23 cellular contexts compared by ENCODE assay signal in the genomic region with DNA sequence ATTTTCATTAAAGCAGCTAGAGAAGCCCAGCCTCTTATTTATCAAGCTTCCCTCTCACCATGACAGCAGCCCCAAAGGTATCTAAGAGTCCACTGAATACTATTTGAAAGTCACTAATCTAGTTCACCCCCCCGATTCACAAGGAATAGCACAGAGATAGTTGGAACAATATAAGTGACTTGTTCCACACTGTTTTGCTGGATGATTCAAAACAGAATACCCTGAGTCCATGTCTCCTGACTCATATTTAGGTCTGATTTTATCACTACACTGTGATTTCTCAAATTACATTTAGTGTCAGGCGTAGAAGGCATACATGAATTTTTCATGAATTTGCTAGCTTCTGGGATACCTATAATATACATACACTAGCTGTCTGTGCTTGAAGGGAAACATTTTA. TPM values are rescaled to one million over a fixed set of nuclear protein-coding genes. Genes with fewer than 3 reads are reported as not detected.
DNase-seq lines count a peak whose midpoint lies in the region; ATAC-seq and TF ChIP-seq lines count a peak whose summit lies in the region.
"Had no signal": no experiment of that assay in that cellular context is flagged by ENCODE, and none has a peak within 500 bp of the region (broad histone marks: within the 10 kb centered on the region; RNA-seq: fewer than 3 reads in every experiment).

No MANE protein-coding gene starts in this region.

- H3K36me3 ChIP-seq in trophoblast cell (ENCODE audit: control insufficient read depth in 1 of 2, insufficient read depth in 2 of 2, low read length in 2 of 2) (peaks cover 17 to 23% of the 10 kb centered on the region in 2 experiments), mucosa of descending colon (ENCODE audit: low read depth) (peaks cover 6% of the 10 kb centered on the region)

- peak; percentile 88 to 90 for ATAC-seq in activated T-cell treated with anti-CD3 and anti-CD28 coated beads, Interleukin-2, amount 50 U/mL, for 72 hours (replicated peaks in 1 of 2)
- ATAC-seq in GM21515 (IDR thresholded peaks at IDR 0.05; ENCODE audit: unreplicated experiment) (no peak), mucosa of descending colon (no peak)
- ATAC-seq: left lung, pancreas had no signal

- no peak overlapping the region for H2BK12ac ChIP-seq in trophoblast cell (ENCODE audit: low read length)

- no peak overlapping the region for H4K8ac ChIP-seq in trophoblast cell (ENCODE audit: low read depth, low read length)

- H3K27me3 ChIP-seq in trophoblast cell (ENCODE audit: insufficient read depth, low read length): no peaks in the 10 kb centered on the region
- H3K27me3 ChIP-seq: left lung, pancreas had no signal

- no peaks in the 10 kb centered on the region for H3K79me2 ChIP-seq in trophoblast cell (ENCODE audit: control insufficient read depth, insufficient read depth, low read length, poor library complexity)

- no peak for DNase-seq in activated T-cell treated with anti-CD3 and anti-CD28 coated beads, Interleukin-2, amount 50 U/mL, for 72 hours
- DNase-seq in activated T-cell treated with anti-CD3 and anti-CD28 coated beads, Interleukin-2, amount 50 U/mL, for 1 hour: no peak
- DNase-seq in RPMI7951 (ENCODE audit: low read depth) (peak; percentile 71), dedifferentiated amniotic fluid mesenchymal stem cell (ENCODE audit: extremely low spot score) (peak; percentile 51), trophoblast cell (peak; percentile 28 to 83), cerebellar cortex (ENCODE audit: low spot score) (no peak), mucosa of descending colon (no peak)
- DNase-seq: ACHN; activated B cell treated with CpG ODN at 0.5 μM for 24 hours; activated CD8-positive, alpha-beta memory T cell treated with anti-CD3 and anti-CD28 coated beads, Interleukin-2, amount 50 U/mL, for 4 hours; activated naive CD8-positive, alpha-beta T cell treated with anti-CD3 and anti-CD28 coated beads, Interleukin-2, amount 10 ng/mL, durations not matched to agents 7 days and 5 days; CD4-positive, alpha-beta memory T cell; DND-41; left lung; naive B cell; NCI-H187; NCI-H446; pancreas; SIG-M5; stimulated activated CD4-positive, alpha-beta T cell treated with anti-CD3 and anti-CD28 coated beads, Interleukin-2, amount 100 ng/mL, for 48 hours; substantia nigra had no signal

- peaks cover 15 to 53% of the 10 kb centered on the region in 2 donors for H3K36me3 Mint-ChIP-seq in activated T-cell treated with anti-CD3 and anti-CD28 coated beads, Interleukin-2, amount 50 U/mL, for 72 hours (ENCODE audit: insufficient read depth in 2 of 2)

- no peak overlapping the region for H2AK5ac ChIP-seq in trophoblast cell (ENCODE audit: low read length)

- no peak overlapping the region for H3K14ac ChIP-seq in trophoblast cell (ENCODE audit: low read length)

- H3K9me3 ChIP-seq in trophoblast cell (ENCODE audit: insufficient read depth, low read depth, low read length) (no peaks in the 10 kb centered on the region), mucosa of descending colon (no peaks in the 10 kb centered on the region)
- H3K9me3 ChIP-seq: left lung, pancreas had no signal

- H3K4me1 ChIP-seq in trophoblast cell (ENCODE audit: control insufficient read depth in 1 of 2, insufficient read depth in 2 of 2, low read length in 2 of 2) (no peaks in the 10 kb centered on the region), mucosa of descending colon (ENCODE audit: low read depth) (no peaks in the 10 kb centered on the region)
- H3K4me1 ChIP-seq: left lung, pancreas had no signal

- H3K23ac ChIP-seq in trophoblast cell (ENCODE audit: low read length): no peak overlapping the region

- peak overlapping the region; percentile 80 for H3K27ac Mint-ChIP-seq in activated T-cell treated with anti-CD3 and anti-CD28 coated beads, Interleukin-2, amount 50 U/mL, for 72 hours
- H3K27ac Mint-ChIP-seq: activated B cell treated with CpG ODN at 0.5 μM for 24 hours; activated naive CD8-positive, alpha-beta T cell treated with anti-CD3 and anti-CD28 coated beads, Interleukin-2, amount 10 ng/mL, durations not matched to agents 7 days and 5 days had no signal

- H3K9ac ChIP-seq in trophoblast cell (ENCODE audit: low read length): no peak overlapping the region

- H4K91ac ChIP-seq in trophoblast cell (ENCODE audit: low read depth, low read length): no peak overlapping the region

- H3K18ac ChIP-seq in trophoblast cell (ENCODE audit: low read length): no peak overlapping the region

- peaks cover 23% of the 10 kb centered on the region for H3K4me1 Mint-ChIP-seq in activated T-cell treated with anti-CD3 and anti-CD28 coated beads, Interleukin-2, amount 50 U/mL, for 72 hours (ENCODE audit: low read depth)
- H3K4me1 Mint-ChIP-seq: activated B cell treated with CpG ODN at 0.5 μM for 24 hours; central memory CD8-positive, alpha-beta T cell had no signal

- no peak for TF ChIP-seq CTCF in mucosa of descending colon (IDR thresholded peaks at IDR 0.05)

- H3K4ac ChIP-seq in trophoblast cell (ENCODE audit: low read depth, low read length): no peak overlapping the region

- H3K9me3 Mint-ChIP-seq in activated T-cell treated with anti-CD3 and anti-CD28 coated beads, Interleukin-2, amount 50 U/mL, for 72 hours: no peaks in the 10 kb centered on the region
- H3K9me3 Mint-ChIP-seq: activated B cell treated with CpG ODN at 0.5 μM for 24 hours; activated naive CD8-positive, alpha-beta T cell treated with anti-CD3 and anti-CD28 coated beads, Interleukin-2, amount 10 ng/mL, durations not matched to agents 7 days and 5 days; CD4-positive, alpha-beta memory T cell; central memory CD8-positive, alpha-beta T cell; naive B cell had no signal

- no peaks in the 10 kb centered on the region for H3K27me3 Mint-ChIP-seq in activated T-cell treated with anti-CD3 and anti-CD28 coated beads, Interleukin-2, amount 50 U/mL, for 72 hours (ENCODE audit: low read depth)
- H3K27me3 Mint-ChIP-seq: activated B cell treated with CpG ODN at 0.5 μM for 24 hours; activated naive CD8-positive, alpha-beta T cell treated with anti-CD3 and anti-CD28 coated beads, Interleukin-2, amount 10 ng/mL, durations not matched to agents 7 days and 5 days; CD4-positive, alpha-beta memory T cell; central memory CD8-positive, alpha-beta T cell; naive B cell had no signal

- H2BK120ac ChIP-seq in trophoblast cell (ENCODE audit: insufficient read depth, low read length, poor library complexity): no peak overlapping the region

- H3K4me3 ChIP-seq in trophoblast cell (ENCODE audit: low read depth, low read length): no peak overlapping the region
- no peak overlapping the region for H3K4me3 ChIP-seq in mucosa of descending colon
- H3K4me3 ChIP-seq: left lung, pancreas had no signal

- no peaks in the 10 kb centered on the region for H3K79me1 ChIP-seq in trophoblast cell (ENCODE audit: low read length)

- peak overlapping the region in 1 of 2 donors; percentile 55 for H3K4me3 Mint-ChIP-seq in activated T-cell treated with anti-CD3 and anti-CD28 coated beads, Interleukin-2, amount 50 U/mL, for 72 hours
- H3K4me3 Mint-ChIP-seq: activated B cell treated with CpG ODN at 0.5 μM for 24 hours; activated naive CD8-positive, alpha-beta T cell treated with anti-CD3 and anti-CD28 coated beads, Interleukin-2, amount 10 ng/mL, durations not matched to agents 7 days and 5 days; CD4-positive, alpha-beta memory T cell; central memory CD8-positive, alpha-beta T cell; naive B cell had no signal

- H2BK5ac ChIP-seq in trophoblast cell (ENCODE audit: low read depth, low read length, poor library complexity): no peak overlapping the region

- intact Hi-C loops in mucosa of descending colon (cut with DNase I, micrococcal nuclease): no loop called here

- no peak overlapping the region for H4K12ac ChIP-seq in trophoblast cell (ENCODE audit: low read depth, low read length)

- WGBS in trophoblast cell (ENCODE audit: extremely low coverage, insufficient coverage, insufficient read length): no CpG with 5 or more reads among the region's 2 CpGs

- H2AFZ ChIP-seq in trophoblast cell (ENCODE audit: insufficient read depth, low read length, poor library complexity): no peak overlapping the region

- H3K4me2 ChIP-seq in trophoblast cell (ENCODE audit: low read length): no peak overlapping the region

- H3K27ac ChIP-seq in trophoblast cell (ENCODE audit: low read depth, low read length): no peak overlapping the region
- H3K27ac ChIP-seq: left lung, pancreas had no signal

RNA-seq across cellular contexts. Expression of a gene that starts 18.7 kb away (rescaled TPM):
- 10 to 100 TPM; 16.8 to 23.7 TPM for total RNA-seq in activated T-cell treated with anti-CD3 and anti-CD28 coated beads, Interleukin-2, amount 50 U/mL, for 72 hours
- total RNA-seq in RPMI7951 (2014; rRNA removed; shearing (Covaris generic)): 41.7 and 43.0 TPM in 2 replicates
- 17.8 and 18.6 TPM in 2 replicates for polyA plus RNA-seq in trophoblast cell (2013)
- 10 to 100 TPM; 16.9 to 27.3 (median 17.4) TPM for total RNA-seq in mucosa of descending colon

RNA-seq across cellular contexts. Expression of a gene that starts 20.0 kb away (rescaled TPM):
- 10 to 100 TPM; 32.2 to 41.9 TPM for total RNA-seq in activated T-cell treated with anti-CD3 and anti-CD28 coated beads, Interleukin-2, amount 50 U/mL, for 72 hours
- 22.7 and 27.3 TPM in 2 replicates for total RNA-seq in RPMI7951 (2014; rRNA removed; shearing (Covaris generic))
- 37.6 and 38.3 TPM in 2 replicates for polyA plus RNA-seq in trophoblast cell (2013)
- 10 to 100 TPM; 40.3 to 43.9 (median 43.4) TPM for total RNA-seq in mucosa of descending colon

RNA-seq across cellular contexts. Expression of a gene that starts 48.0 kb away (rescaled TPM):
- total RNA-seq in activated T-cell treated with anti-CD3 and anti-CD28 coated beads, Interleukin-2, amount 50 U/mL, for 72 hours: 10 to 100 TPM; 81.5 to 95.3 TPM
- 104 and 127 TPM in 2 replicates for total RNA-seq in RPMI7951 (2014; rRNA removed; shearing (Covaris generic))
- 52.4 and 52.8 TPM in 2 replicates for polyA plus RNA-seq in trophoblast cell (2013)
- total RNA-seq in mucosa of descending colon: 10 to 100 TPM; 46.5 to 59.3 (median 51.8) TPM

RNA-seq across cellular contexts. Expression of a gene that starts 52.6 kb away (rescaled TPM):
- 100 to 1,000 TPM in 1 of 2 donors, 10 to 100 TPM in 1; 93.1 to 106 TPM for total RNA-seq in activated T-cell treated with anti-CD3 and anti-CD28 coated beads, Interleukin-2, amount 50 U/mL, for 72 hours
- total RNA-seq in RPMI7951 (2014; rRNA removed; shearing (Covaris generic)): 167 and 175 TPM in 2 replicates
- polyA plus RNA-seq in trophoblast cell (2013): 80.1 and 84.4 TPM in 2 replicates
- 100 to 1,000 TPM; 111 to 129 (median 119) TPM for total RNA-seq in mucosa of descending colon

Comparison
In these comparisons a context has a peak if more than half of its experiments do, and no peak if none do; other contexts are left out.
1. ATAC-seq: peak in activated T-cell treated with anti-CD3 and anti-CD28 coated beads, Interleukin-2, amount 50 U/mL, for 72 hours (2 of 2); none in GM21515 (single experiment) and mucosa of descending colon (single experiment).
2. DNase-seq: peak in RPMI7951 (single experiment), dedifferentiated amniotic fluid mesenchymal stem cell (single experiment) and trophoblast cell (2 of 2); none in activated T-cell treated with anti-CD3 and anti-CD28 coated beads, Interleukin-2, amount 50 U/mL, for 72 hours (0 of 2), activated T-cell treated with anti-CD3 and anti-CD28 coated beads, Interleukin-2, amount 50 U/mL, for 1 hour (single experiment), cerebellar cortex (single experiment) and mucosa of descending colon (0 of 3).